16 cellular contexts compared by ENCODE assay signal in the genomic region with DNA sequence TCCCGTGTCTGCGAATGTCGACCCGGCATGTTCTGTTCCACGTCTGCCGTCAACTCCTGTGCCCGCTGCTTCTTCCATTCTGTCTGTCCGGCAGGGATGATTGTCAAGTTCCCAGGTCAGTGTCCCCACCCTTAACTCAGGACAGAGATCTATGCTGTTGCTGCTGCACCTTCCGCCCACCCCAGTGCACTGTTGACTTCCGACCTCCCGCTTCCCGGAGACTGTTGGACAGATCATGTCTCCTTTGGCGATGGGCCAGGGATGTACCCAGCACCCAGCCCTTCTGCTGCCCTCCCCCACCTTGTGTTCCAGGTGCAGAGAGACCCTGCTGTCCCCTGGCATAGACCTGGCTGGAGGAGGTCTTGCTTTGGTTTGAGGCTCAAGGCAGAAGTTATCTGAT. TPM values are rescaled to one million over a fixed set of nuclear protein-coding genes. Genes with fewer than 3 reads are reported as not detected.
DNase-seq lines count a peak whose midpoint lies in the region; ATAC-seq and TF ChIP-seq lines count a peak whose summit lies in the region.
"Had no signal": no experiment of that assay in that cellular context is flagged by ENCODE, and none has a peak within 500 bp of the region (broad histone marks: within the 10 kb centered on the region; RNA-seq: fewer than 3 reads in every experiment).

No MANE protein-coding gene starts in this region.

- H3K9ac ChIP-seq in IMR-90 (ENCODE audit: low read depth, low read length): no peak overlapping the region
- H3K9ac ChIP-seq: BLaER1 treated with 17β-estradiol and CSF1 and Interleukin-3, amounts not matched to agents 10 nM and 100 nM had no signal

- H3K4me1 ChIP-seq in BE2C: no peaks in the 10 kb centered on the region
- H3K4me1 ChIP-seq in IMR-90 (ENCODE audit: control insufficient read depth, insufficient read depth, low read length): no peaks in the 10 kb centered on the region
- no peaks in the 10 kb centered on the region for H3K4me1 ChIP-seq in spleen
- H3K4me1 ChIP-seq in upper lobe of right lung: no peaks in the 10 kb centered on the region
- H3K4me1 ChIP-seq in thyroid gland: no peaks in the 10 kb centered on the region

- H3K36me3 Mint-ChIP-seq in immature natural killer cell: no peaks in the 10 kb centered on the region
- H3K36me3 Mint-ChIP-seq: IgD-negative memory B cell had no signal

- H2BK20ac ChIP-seq in IMR-90 (ENCODE audit: low read depth, low read length): no peak overlapping the region

- no peaks in the 10 kb centered on the region for H4K20me1 ChIP-seq in IMR-90 (ENCODE audit: insufficient read depth, low read length)
- H4K20me1 ChIP-seq: BLaER1 treated with 17β-estradiol and CSF1 and Interleukin-3, amounts not matched to agents 10 nM and 100 nM had no signal

- no peak overlapping the region for H3K56ac ChIP-seq in IMR-90 (ENCODE audit: extremely low read depth, insufficient read depth, low read length)

- no peak overlapping the region for H4K91ac ChIP-seq in IMR-90 (ENCODE audit: insufficient read depth, low read depth, low read length)

- no peak overlapping the region for H2AK9ac ChIP-seq in IMR-90 (replicated peaks; ENCODE audit: low read depth, low read length, poor library complexity)

- H3K9me1 ChIP-seq in IMR-90 (ENCODE audit: insufficient read depth, low read length): no peaks in the 10 kb centered on the region

- H3K23ac ChIP-seq in IMR-90 (ENCODE audit: low read depth, low read length): no peak overlapping the region

- peaks cover 0 to 8% (median 3%) of the 10 kb centered on the region in 3 donors for H3K27me3 Mint-ChIP-seq in immature natural killer cell (ENCODE audit: low read depth in 3 of 3)
- H3K27me3 Mint-ChIP-seq: CD4-positive, alpha-beta T cell; IgD-negative memory B cell had no signal

- no peak overlapping the region for H3K14ac ChIP-seq in IMR-90 (replicated peaks; ENCODE audit: low read depth, low read length)

- H3K79me1 ChIP-seq in IMR-90 (ENCODE audit: low read depth in 1 of 2, low read length in 2 of 2): no peaks in the 10 kb centered on the region

- H3K27me3 ChIP-seq in BE2C: no peaks in the 10 kb centered on the region
- H3K27me3 ChIP-seq in IMR-90 (ENCODE audit: control insufficient read depth, insufficient read depth, low read length): peaks cover 28% of the 10 kb centered on the region
- peaks cover 0 to 15% (median 0%) of the 10 kb centered on the region in 7 donors for H3K27me3 ChIP-seq in spleen (replicated peaks in 1 of 7)
- H3K27me3 ChIP-seq in upper lobe of right lung: no peaks in the 10 kb centered on the region
- no peaks in the 10 kb centered on the region for H3K27me3 ChIP-seq in thyroid gland
- H3K27me3 ChIP-seq: BLaER1 treated with 17β-estradiol and CSF1 and Interleukin-3, amounts not matched to agents 10 nM and 100 nM had no signal

- H3K36me3 ChIP-seq in BE2C: no peaks in the 10 kb centered on the region
- H3K36me3 ChIP-seq in IMR-90 (ENCODE audit: control insufficient read depth, insufficient read depth, low read length): no peaks in the 10 kb centered on the region
- H3K36me3 ChIP-seq in spleen: no peaks in the 10 kb centered on the region
- no peaks in the 10 kb centered on the region for H3K36me3 ChIP-seq in upper lobe of right lung
- no peaks in the 10 kb centered on the region for H3K36me3 ChIP-seq in thyroid gland

- peak overlapping the region in 3 of 5 donors; percentile 10 to 35 (median 31) for H3K4me3 Mint-ChIP-seq in immature natural killer cell
- H3K4me3 Mint-ChIP-seq: CD4-positive, alpha-beta T cell; IgD-negative memory B cell had no signal

- POLR2A ChIA-PET in IMR-90 (lab: Charles Lee; ENCODE audit: unreplicated experiment): no interaction called here

- H2AK5ac ChIP-seq in IMR-90 (ENCODE audit: low read depth, low read length): no peak overlapping the region

- H3K9me3 ChIP-seq in BE2C: no peaks in the 10 kb centered on the region
- H3K9me3 ChIP-seq in IMR-90 (ENCODE audit: control insufficient read depth, insufficient read depth, low read length): no peaks in the 10 kb centered on the region
- H3K9me3 ChIP-seq in spleen: no peaks in the 10 kb centered on the region
- H3K9me3 ChIP-seq in upper lobe of right lung: no peaks in the 10 kb centered on the region
- no peaks in the 10 kb centered on the region for H3K9me3 ChIP-seq in thyroid gland
- H3K9me3 ChIP-seq: BLaER1 treated with 17β-estradiol and CSF1 and Interleukin-3, amounts not matched to agents 10 nM and 100 nM had no signal

- H2AFZ ChIP-seq in IMR-90 (replicated peaks; ENCODE audit: low read length, poor library complexity): peak overlapping the region; percentile 19

- H3K18ac ChIP-seq in IMR-90 (ENCODE audit: low read depth, low read length): no peak overlapping the region

- peaks cover 32 to 33% of the 10 kb centered on the region in 2 donors for H3K4me1 Mint-ChIP-seq in immature natural killer cell
- H3K4me1 Mint-ChIP-seq: IgD-negative memory B cell had no signal

- H4K5ac ChIP-seq in IMR-90 (ENCODE audit: low read depth, low read length): no peak overlapping the region

- ATAC-seq in IMR-90 (ENCODE audit: low read depth): no peak
- ATAC-seq in upper lobe of right lung: no peak
- ATAC-seq: HCT116 had no signal

- CTCF ChIA-PET in IMR-90 (lab: Yijun Ruan, JAX): no interaction called here

- H3K9me3 Mint-ChIP-seq in immature natural killer cell: no peaks in the 10 kb centered on the region
- H3K9me3 Mint-ChIP-seq: CD4-positive, alpha-beta T cell; IgD-negative memory B cell had no signal

- no TSS peak for BruUV-seq in IMR-90 (replicated peaks; lab: Mats Ljungman, UMichigan)

- H3K27ac ChIP-seq in IMR-90 (ENCODE audit: insufficient read depth, low read length) (no peak overlapping the region), spleen (no peak overlapping the region), upper lobe of right lung (no peak overlapping the region), thyroid gland (no peak overlapping the region)
- H3K27ac ChIP-seq: BLaER1 treated with 17β-estradiol and CSF1 and Interleukin-3, amounts not matched to agents 10 nM and 100 nM had no signal

- no peak overlapping the region; the same call in 1 of the 2 replicates for H3K4ac ChIP-seq in IMR-90 (ENCODE audit: low read depth, low read length)

- H2BK120ac ChIP-seq in IMR-90 (ENCODE audit: low read depth, low read length): no peak overlapping the region

- no peak overlapping the region for H2BK15ac ChIP-seq in IMR-90 (ENCODE audit: low read depth, low read length)

- dilution Hi-C loops in IMR-90 (cut with HindIII; ENCODE audit: low sequenced_read_pairs, unreplicated experiment): no loop called here

- H4K8ac ChIP-seq in IMR-90 (ENCODE audit: low read depth in 2 of 2, low read length in 2 of 2): no peak overlapping the region

- H3K27ac Mint-ChIP-seq in immature natural killer cell: no peak overlapping the region
- H3K27ac Mint-ChIP-seq: CD4-positive, alpha-beta T cell had no signal

- TF ChIP-seq POLR2A in IMR-90 (IDR thresholded peaks at IDR 0.05; ENCODE audit: low read depth, low read length) (no peak), spleen (IDR thresholded peaks at IDR 0.05) (no peak), thyroid gland (IDR thresholded peaks at IDR 0.05) (no peak)

- H2BK5ac ChIP-seq in IMR-90 (ENCODE audit: low read depth, low read length, poor library complexity, severe bottlenecking): no peak overlapping the region

- TF ChIP-seq CTCF in BE2C (IDR thresholded peaks at IDR 0.05; ENCODE audit: low read depth, low read length): no peak
- no peak for TF ChIP-seq CTCF in IMR-90 (conservative IDR thresholded peaks at IDR 0.05; ENCODE audit: low read depth, low read length)
- no peak for TF ChIP-seq CTCF in spleen (IDR thresholded peaks at IDR 0.05 in 8 of 11, conservative IDR thresholded peaks at IDR 0.05 in 3 of 11)
- no peak for TF ChIP-seq CTCF in upper lobe of right lung (IDR thresholded peaks at IDR 0.05)
- TF ChIP-seq CTCF in thyroid gland (IDR thresholded peaks at IDR 0.05): no peak

- no peak for TF ChIP-seq RAD21 in IMR-90 (IDR thresholded peaks at IDR 0.05; ENCODE audit: low read length)

- intact Hi-C loops in IMR-90 (cut with micrococcal nuclease): no loop called here
- intact Hi-C loops in spleen (cut with DNase I; ENCODE audit: low total_unique reads): no loop called here
- intact Hi-C loops in upper lobe of right lung (cut with DNase I): no loop called here
- intact Hi-C loops in thyroid gland (cut with DNase I): no loop called here

- 63% methylated on average over 5 of the region's 13 CpGs; no CpG with 5 or more reads in 1 of the 2 experiments for WGBS in IMR-90 (ENCODE audit: extremely low coverage in 2 of 2, insufficient read length in 1 of 2), 2 experiments
- WGBS in spleen, 5 donors: 83 to 90% (median 85%) methylated on average over 13 of the region's 13 CpGs
- WGBS in thyroid gland, 2 donors: 83 to 90% methylated on average over 8 to 13 of the region's 13 CpGs

- in situ Hi-C loops in IMR-90 (cut with MboI; ENCODE audit: low sequenced_read_pairs): no loop called here

- DNase-seq in BE2C: no peak
- DNase-seq in IMR-90: no peak
- no peak for DNase-seq in immature natural killer cell
- DNase-seq in spleen: peak; percentile 44
- no peak for DNase-seq in upper lobe of right lung
- DNase-seq in activated CD4-positive, CD25-positive, alpha-beta regulatory T cell (lab: John Stamatoyannopoulos, UW): no peak
- no peak for DNase-seq in thyroid gland
- DNase-seq: 8988T; AML-193; Calu3; CD4-positive, alpha-beta T cell; DMS 273 treated with DMSO at 0.1 percent for 48 hours had no signal

- H3K4me2 ChIP-seq in IMR-90 (ENCODE audit: low read depth, low read length): no peak overlapping the region
- H3K4me2 ChIP-seq: BLaER1 treated with 17β-estradiol and CSF1 and Interleukin-3, amounts not matched to agents 10 nM and 100 nM had no signal

- H3K4me3 ChIP-seq in BE2C (ENCODE audit: low read depth, low read length): peak overlapping the region; percentile 14; the same call in 1 of the 2 replicates
- no peak overlapping the region for H3K4me3 ChIP-seq in IMR-90 (ENCODE audit: insufficient read depth, low read depth, low read length)
- H3K4me3 ChIP-seq in spleen: no peak overlapping the region
- H3K4me3 ChIP-seq in upper lobe of right lung: no peak overlapping the region
- no peak overlapping the region for H3K4me3 ChIP-seq in thyroid gland (replicated peaks in 1 of 3)
- H3K4me3 ChIP-seq: BLaER1 treated with 17β-estradiol and CSF1 and Interleukin-3, amounts not matched to agents 10 nM and 100 nM had no signal

TF ChIP-seq in IMR-90, 13 proteins besides CTCF, POLR2A, EP300 and RAD21 (continues in another document):
- TF ChIP-seq MXI1 (IDR thresholded peaks at IDR 0.05; ENCODE audit: borderline replicate concordance, low read depth, low read length) (no peak), MAZ (IDR thresholded peaks at IDR 0.05; ENCODE audit: borderline replicate concordance, low read depth, low read length) (no peak), CHD1 (IDR thresholded peaks at IDR 0.05; ENCODE audit: low read depth, low read length) (no peak)

RNA-seq across cellular contexts. Expression of a gene that starts 41.3 kb away (rescaled TPM):
- 0.85 TPM for polyA plus RNA-seq in BE2C (2012; ENCODE audit: insufficient read depth, insufficient read length, low read depth)
- total RNA-seq in IMR-90 (2012; rRNA removed) (under 0.01 TPM in 2 replicates), spleen (1 to 10 TPM; 1.3 to 7.6 (median 2.2) TPM), upper lobe of right lung (1.8 TPM), thyroid gland (not detected)
- polyA plus RNA-seq in IMR-90 (2012; rRNA removed) (0.31 and 0.37 TPM in 2 replicates), immature natural killer cell (under 1 TPM in 1 of 3 donors, not detected in 2; 0.09 TPM), spleen (1 to 10 TPM; 1.7 to 2.0 (median 1.9) TPM)
- polyA plus RNA-seq in IMR-90 (2012; cell fraction: cytosol; rRNA removed): 0.35 and 0.56 TPM in 2 replicates
- 0.54 and 0.72 TPM in 2 replicates for polyA plus RNA-seq in IMR-90 (2012; cell fraction: nucleus; rRNA removed; ENCODE audit: low replicate concordance)
- total RNA-seq: Calu3, HT-29 had no signal
